Comparison of ENCODE assay signal across 12 cellular contexts in the genomic region with DNA sequence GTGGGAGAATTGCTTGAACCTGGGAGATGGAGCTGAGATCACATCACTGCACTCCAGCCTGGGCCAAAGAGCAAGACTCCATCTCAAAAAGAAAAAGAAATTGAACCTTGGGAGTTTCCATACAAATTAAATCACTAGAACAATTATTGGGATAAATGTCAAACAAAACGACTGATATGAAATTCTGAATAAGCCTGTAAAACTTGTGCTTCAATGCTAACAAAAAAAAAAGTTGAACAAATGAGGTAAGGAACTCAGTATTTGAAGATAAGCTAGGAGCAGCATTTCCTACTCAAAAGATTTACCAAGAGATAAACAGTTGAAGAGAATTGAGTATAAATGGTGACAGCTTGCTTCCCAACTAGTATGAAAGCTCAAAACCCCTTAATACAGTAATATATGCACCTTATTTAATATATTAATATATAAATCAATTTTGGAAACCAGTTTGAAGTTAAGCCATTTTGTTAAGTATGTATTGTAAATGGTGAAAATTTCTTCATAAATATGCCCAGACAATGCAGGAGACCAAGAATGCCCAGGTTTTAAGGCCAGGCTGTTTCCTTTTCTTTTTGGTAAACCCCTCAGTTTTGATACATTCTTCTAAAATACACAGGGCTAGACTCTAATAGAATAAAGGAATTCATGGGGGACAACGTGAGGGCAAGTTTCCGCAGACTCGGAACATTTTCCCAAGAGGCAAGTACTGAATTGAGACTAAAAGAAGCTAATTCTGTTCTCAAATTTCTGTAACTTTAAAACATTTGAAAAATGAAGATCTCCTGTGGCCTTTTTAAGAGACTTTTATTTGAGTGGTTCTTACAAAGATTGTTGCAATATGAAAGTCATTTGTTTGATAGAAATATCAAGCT. TPM values are rescaled to one million over a fixed set of nuclear protein-coding genes. Genes with fewer than 3 reads are reported as not detected.
DNase-seq lines count a peak whose midpoint lies in the region; ATAC-seq and TF ChIP-seq lines count a peak whose summit lies in the region.
"Had no signal": no experiment of that assay in that cellular context is flagged by ENCODE, and none has a peak within 500 bp of the region (broad histone marks: within the 10 kb centered on the region; RNA-seq: fewer than 3 reads in every experiment).

No MANE protein-coding gene starts in this region.

- no peak for TF ChIP-seq CTCF in RWPE1 (conservative IDR thresholded peaks at IDR 0.05; ENCODE audit: low read depth)
- no peak for TF ChIP-seq CTCF in chondrocyte (IDR thresholded peaks at IDR 0.05)
- TF ChIP-seq CTCF in psoas muscle (IDR thresholded peaks at IDR 0.05) = no peak

- peaks cover 30% of the 10 kb centered on the region for H3K4me1 ChIP-seq in psoas muscle

- peaks cover 48% of the 10 kb centered on the region for H3K4me1 Mint-ChIP-seq in activated T-cell treated with anti-CD3 and anti-CD28 coated beads, Interleukin-2, amount 50 U/mL, for 24 hours (ENCODE audit: low read depth)
- H3K4me1 Mint-ChIP-seq in chondrocyte (ENCODE audit: low read depth) = peaks cover 34% of the 10 kb centered on the region

- CTCF ChIA-PET in RWPE1 (lab: Yijun Ruan, JAX) = interaction anchor here (0.6 to 1.4 kb wide), 3 partner anchors 9 to 690 kb away, joined by 3 read pairs; no protein-coding TSS in a partner anchor

- no peak overlapping the region for H3K4me3 Mint-ChIP-seq in activated T-cell treated with anti-CD3 and anti-CD28 coated beads, Interleukin-2, amount 50 U/mL, for 24 hours
- no peak overlapping the region for H3K4me3 Mint-ChIP-seq in chondrocyte (ENCODE audit: unreplicated experiment)

- peak overlapping the region; percentile 87 for H3K27ac Mint-ChIP-seq in activated T-cell treated with anti-CD3 and anti-CD28 coated beads, Interleukin-2, amount 50 U/mL, for 24 hours
- H3K27ac Mint-ChIP-seq in chondrocyte (ENCODE audit: unreplicated experiment) = peak overlapping the region; percentile 62

- peaks cover 92% of the 10 kb centered on the region for H3K36me3 Mint-ChIP-seq in activated T-cell treated with anti-CD3 and anti-CD28 coated beads, Interleukin-2, amount 50 U/mL, for 24 hours (ENCODE audit: low read depth)
- H3K36me3 Mint-ChIP-seq in chondrocyte (ENCODE audit: low read depth) = peaks cover 40% of the 10 kb centered on the region

- H3K4me3 ChIP-seq in psoas muscle = no peak overlapping the region
- H3K4me3 ChIP-seq: MG63, spleen had no signal

- H3K27me3 Mint-ChIP-seq in activated T-cell treated with anti-CD3 and anti-CD28 coated beads, Interleukin-2, amount 50 U/mL, for 24 hours = no peaks in the 10 kb centered on the region
- H3K27me3 Mint-ChIP-seq in chondrocyte (ENCODE audit: low read depth) = no peaks in the 10 kb centered on the region

- DNase-seq in activated T-cell treated with anti-CD3 and anti-CD28 coated beads, Interleukin-2, amount 50 U/mL, for 24 hours = no peak
- DNase-seq in activated T-cell treated with anti-CD3 and anti-CD28 coated beads for 4 hours (no peak), RWPE1 (ENCODE audit: low spot score) (no peak), chondrocyte (ENCODE audit: low spot score) (no peak), psoas muscle (no peak), ureter (ENCODE audit: low spot score) (no peak)
- DNase-seq in activated CD4-positive, CD25-positive, alpha-beta regulatory T cell treated with anti-CD3 and anti-CD28 coated beads, Interleukin-2, amount 50 U/mL, for 72 hours = no peak
- DNase-seq: left cardiac atrium, MG63 had no signal

- ATAC-seq in psoas muscle (no peak), HG02798 (IDR thresholded peaks at IDR 0.05; ENCODE audit: poor library complexity, unreplicated experiment) (no peak)
- ATAC-seq: left cardiac atrium had no signal

- H3K36me3 ChIP-seq in psoas muscle (ENCODE audit: insufficient read depth in 1 of 2, low read depth in 1 of 2) = peaks cover 6 to 76% of the 10 kb centered on the region in 2 donors

- POLR2A ChIA-PET in RWPE1 (lab: Yijun Ruan, JAX; ENCODE audit: low non-redundant PET) = interaction anchor here (0.6 to 1.4 kb wide), 2 partner anchors 39 to 262 kb away, joined by 3 read pairs; partner anchors contain the start of gene RBM39

- H3K9me3 Mint-ChIP-seq in activated T-cell treated with anti-CD3 and anti-CD28 coated beads, Interleukin-2, amount 50 U/mL, for 24 hours = no peaks in the 10 kb centered on the region
- H3K9me3 Mint-ChIP-seq in chondrocyte (ENCODE audit: low read depth) = no peaks in the 10 kb centered on the region

- H3K27ac ChIP-seq in RWPE1 = peak overlapping the region; percentile 59
- H3K27ac ChIP-seq in psoas muscle = peak overlapping the region; percentile 24
- H3K27ac ChIP-seq: HL-60 had no signal

- no peaks in the 10 kb centered on the region for H3K27me3 ChIP-seq in psoas muscle (ENCODE audit: insufficient read depth in 3 of 3, low read length in 2 of 3)
- H3K27me3 ChIP-seq: MG63, spleen had no signal

- intact Hi-C loops in psoas muscle (cut with DNase I) = loop anchor here in 1 of 2 donors (5.0 kb wide), 1 partner anchor 34 kb away; no protein-coding TSS in a partner anchor

- no peaks in the 10 kb centered on the region for H3K9me3 ChIP-seq in psoas muscle
- H3K9me3 ChIP-seq: MG63, spleen had no signal

- 48 to 53% (median 48%) methylated on average over 4 of the region's 4 CpGs for WGBS in psoas muscle, 3 donors

RNA-seq across cellular contexts. Expression of gene ROMO1, which starts 3.9 kb away (rescaled TPM):
- total RNA-seq in chondrocyte (123 to 128 TPM (median 128 TPM) in 3 replicates), psoas muscle (100 to 1,000 TPM; 133 to 172 (median 143) TPM), ureter (97.1 TPM)
- 100 to 1,000 TPM; 253 to 379 (median 323) TPM for polyA plus RNA-seq in psoas muscle

RNA-seq across cellular contexts. Expression of gene NFS1, which starts 3.9 kb away (rescaled TPM):
- total RNA-seq in chondrocyte (26.8 to 29.3 TPM (median 27.8 TPM) in 3 replicates), psoas muscle (10 to 100 TPM; 23.6 to 45.0 (median 40.3) TPM), ureter (40.0 TPM)
- 10 to 100 TPM; 19.8 to 35.2 (median 26.1) TPM for polyA plus RNA-seq in psoas muscle

RNA-seq across cellular contexts. Expression of gene CPNE1, which starts 38.4 kb away (rescaled TPM):
- total RNA-seq in chondrocyte = 127 to 142 TPM (median 142 TPM) in 3 replicates
- 10 to 100 TPM; 55.9 to 75.4 (median 67.1) TPM for total RNA-seq in psoas muscle
- polyA plus RNA-seq in psoas muscle = 10 to 100 TPM; 59.5 to 62.1 (median 61.6) TPM
- 200 TPM for total RNA-seq in ureter

RNA-seq across cellular contexts. Expression of gene RBM12, which starts 38.4 kb away (rescaled TPM):
- total RNA-seq in chondrocyte = 59.0 to 66.5 TPM (median 63.8 TPM) in 3 replicates
- total RNA-seq in psoas muscle = 10 to 100 TPM; 20.8 to 61.5 (median 45.5) TPM
- 10 to 100 TPM in 1 of 3 donors, 1 to 10 TPM in 2; 5.3 to 22.5 (median 8.8) TPM for polyA plus RNA-seq in psoas muscle
- 133 TPM for total RNA-seq in ureter

RNA-seq across cellular contexts. Expression of gene RBM39, which starts 39.0 kb away (rescaled TPM):
- 217 to 277 TPM (median 238 TPM) in 3 replicates for total RNA-seq in chondrocyte
- total RNA-seq in psoas muscle = 100 to 1,000 TPM in 3 of 4 donors, 10 to 100 TPM in 1; 93.0 to 171 (median 139) TPM
- polyA plus RNA-seq in psoas muscle = 100 to 1,000 TPM; 115 to 151 (median 123) TPM
- 405 TPM for total RNA-seq in ureter
